In genomic region chr5:124697912-124698690, GRCh38 we compare ENCODE assay signal across 10 cellular contexts. TPM values are rescaled to one million over a fixed set of nuclear protein-coding genes. Genes with fewer than 3 reads are reported as not detected.
A peak's percentile ranks its signal among the peaks of the same experiment; 100 is the strongest.
DNase-seq lines count a peak whose midpoint lies in the region; ATAC-seq and TF ChIP-seq lines count a peak whose summit lies in the region.
"Had no signal": no experiment of that assay in that cellular context is flagged by ENCODE, and none has a peak within 500 bp of the region (broad histone marks: within the 10 kb centered on the region; RNA-seq: fewer than 3 reads in every experiment).

No MANE protein-coding gene starts in this region.

- no peak overlapping the region for H3K4me3 ChIP-seq in colonic mucosa
- H3K4me3 ChIP-seq in left lung, result no peak overlapping the region
- H3K4me3 ChIP-seq in stomach smooth muscle (ENCODE audit: low read length in 2 of 2), result peak overlapping the region; percentile 15 to 31

- intact Hi-C loops in colonic mucosa (cut with DNase I), result no loop called here
- intact Hi-C loops in left lung (cut with DNase I), result no loop called here

- TF ChIP-seq CTCF in colonic mucosa (IDR thresholded peaks at IDR 0.05) (no peak), left lung (IDR thresholded peaks at IDR 0.05) (no peak)

- ATAC-seq in left lung (peak; percentile 87), GM21381 (IDR thresholded peaks at IDR 0.05; ENCODE audit: unreplicated experiment) (no peak)

- H3K4me1 ChIP-seq in colonic mucosa, result no peaks in the 10 kb centered on the region
- peaks cover 23 to 25% of the 10 kb centered on the region in 2 donors for H3K4me1 ChIP-seq in left lung
- peaks cover 6% of the 10 kb centered on the region for H3K4me1 ChIP-seq in stomach smooth muscle (ENCODE audit: control insufficient read depth, insufficient read depth, low read length)

- H3K27ac ChIP-seq in colonic mucosa, result peak overlapping the region; percentile 15
- peak overlapping the region; percentile 67 to 80 for H3K27ac ChIP-seq in left lung
- H3K27ac ChIP-seq in stomach smooth muscle (ENCODE audit: low read length), result peak overlapping the region; percentile 62

- peak; percentile 42 to 57 for DNase-seq in NCI-H2081 (lab: John Stamatoyannopoulos, UW)
- DNase-seq in colonic mucosa, result no peak
- DNase-seq in left lung, result no peak
- DNase-seq in activated T-cell treated with anti-CD3 and anti-CD28 coated beads for 4 hours, result no peak
- no peak for DNase-seq in ureter (ENCODE audit: low spot score)
- DNase-seq in NCI-H1092 (lab: John Stamatoyannopoulos, UW), result no peak
- DNase-seq: activated CD4-positive, alpha-beta T cell treated with anti-CD3 and anti-CD28 coated beads for 48 hours; stimulated activated CD4-positive, alpha-beta T cell treated with anti-CD3 and anti-CD28 coated beads, Interleukin-1b, Interleukin-23, amount 100 ng/mL, for 48 hours had no signal

- no peaks in the 10 kb centered on the region for H3K9me3 ChIP-seq in colonic mucosa
- H3K9me3 ChIP-seq in left lung, result no peaks in the 10 kb centered on the region
- H3K9me3 ChIP-seq in stomach smooth muscle (ENCODE audit: control insufficient read depth in 2 of 2, low read length in 2 of 2), result no peaks in the 10 kb centered on the region

- H3K27me3 ChIP-seq in colonic mucosa (no peaks in the 10 kb centered on the region), left lung (no peaks in the 10 kb centered on the region), stomach smooth muscle (ENCODE audit: control insufficient read depth in 1 of 2, insufficient read depth in 2 of 2, low read length in 2 of 2) (no peaks in the 10 kb centered on the region)

- H3K36me3 ChIP-seq in colonic mucosa, result no peaks in the 10 kb centered on the region
- no peaks in the 10 kb centered on the region for H3K36me3 ChIP-seq in left lung
- no peaks in the 10 kb centered on the region for H3K36me3 ChIP-seq in stomach smooth muscle (ENCODE audit: control insufficient read depth in 2 of 2, insufficient read depth in 2 of 2, low read length in 2 of 2)

- H3K9ac ChIP-seq in colonic mucosa (ENCODE audit: low read depth in 2 of 2, low read length in 2 of 2) (no peak overlapping the region), stomach smooth muscle (ENCODE audit: low read length in 2 of 2) (peak overlapping the region in 1 of 2 donors; percentile 40)

RNA-seq across cellular contexts. Expression of gene ZNF608, which starts 48.3 kb away (rescaled TPM):
- total RNA-seq in colonic mucosa (10 to 100 TPM; 14.6 to 20.0 TPM), left lung (10 to 100 TPM; 21.9 to 24.0 TPM), ureter (29.6 TPM)

Comparison
In these comparisons a context has a peak if more than half of its experiments do, and no peak if none do; other contexts are left out.
1. DNase-seq: peak in NCI-H2081 (2 of 2); none in colonic mucosa (single experiment), left lung (0 of 2), activated T-cell treated with anti-CD3 and anti-CD28 coated beads for 4 hours (single experiment), ureter (single experiment) and NCI-H1092 (single experiment).
2. H3K27ac ChIP-seq: peak in every context shown above with its lines; median percentile 74 in left lung; 62 in stomach smooth muscle; 15 in colonic mucosa.
3. H3K4me3 ChIP-seq: peak in stomach smooth muscle (2 of 2); none in colonic mucosa (single experiment) and left lung (0 of 2).